ENCODE assay signal across 17 cellular contexts in the genomic region with DNA sequence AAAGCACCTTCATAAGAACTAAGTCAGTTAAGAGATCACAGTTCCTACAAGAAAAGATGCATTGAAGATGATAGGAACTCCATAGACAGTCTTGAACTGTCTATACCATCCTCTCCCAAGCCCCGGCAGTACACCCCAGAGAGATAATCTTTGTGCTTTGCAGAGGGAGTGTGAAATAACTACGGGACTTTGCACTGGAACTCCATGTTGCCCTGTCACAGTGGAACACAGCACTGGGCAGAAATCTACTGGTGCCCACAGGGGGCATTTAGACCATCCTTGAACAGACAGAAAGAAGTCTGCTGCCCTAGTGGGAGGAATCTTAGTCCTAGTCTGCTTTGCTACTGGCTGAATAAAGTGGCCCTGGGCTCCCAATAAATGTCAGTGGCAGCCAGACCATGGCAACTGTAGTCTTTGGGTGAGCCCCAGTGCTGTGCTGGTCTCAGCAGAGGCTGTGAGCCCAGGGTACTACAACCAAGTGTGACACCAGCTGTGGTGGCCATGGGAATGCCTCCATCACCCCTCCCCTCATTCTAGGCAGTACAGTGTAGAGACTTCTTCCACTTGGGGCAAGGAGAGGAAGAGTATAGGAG.
DNase-seq lines count a peak whose midpoint lies in the region; ATAC-seq and TF ChIP-seq lines count a peak whose summit lies in the region.
"Had no signal": no experiment of that assay in that cellular context is flagged by ENCODE, and none has a peak within 500 bp of the region (broad histone marks: within the 10 kb centered on the region; RNA-seq: fewer than 3 reads in every experiment).

No MANE protein-coding gene starts in this region.

- peaks cover 0 to 7% of the 10 kb centered on the region in 2 donors for H3K4me1 ChIP-seq in right atrium auricular region
- H3K4me1 ChIP-seq in endodermal cell (ENCODE audit: control insufficient read depth, insufficient read depth, low read length) = no peaks in the 10 kb centered on the region
- H3K4me1 ChIP-seq: BE2C had no signal

- peak overlapping the region; percentile 61 for H3K27ac Mint-ChIP-seq in endodermal cell
- H3K27ac Mint-ChIP-seq in stimulated activated effector memory CD8-positive, alpha-beta T cell treated with anti-CD3 and anti-CD28 coated beads, Interleukin-12 subunit alpha, Interleukin-12 subunit beta, amount 100 ng/mL, for 72 hours = no peak overlapping the region
- H3K27ac Mint-ChIP-seq: activated naive CD4-positive, alpha-beta T cell treated with anti-CD3 and anti-CD28 coated beads, Interleukin-2, amount 50 U/mL, for 24 hours; dendritic cell treated with granulocyte-macrophage colony-stimulating factor and Interleukin-4, amounts not matched to agents 40 ng/mL and 50 ng/mL, for 4 days; HFFc6 had no signal

- peak; percentile 48 for ATAC-seq in left ventricle myocardium superior
- ATAC-seq in HG02759 (IDR thresholded peaks at IDR 0.05; ENCODE audit: unreplicated experiment) = peak; percentile 18
- ATAC-seq in stimulated activated effector memory CD8-positive, alpha-beta T cell treated with anti-CD3 and anti-CD28 coated beads, Interleukin-12 subunit alpha, Interleukin-12 subunit beta, amount 100 ng/mL, for 72 hours = peak; percentile 44
- ATAC-seq in HG03196 (IDR thresholded peaks at IDR 0.05; ENCODE audit: unreplicated experiment) = no peak
- ATAC-seq in HG03139 (IDR thresholded peaks at IDR 0.05; ENCODE audit: unreplicated experiment) = no peak

- H3K27ac ChIP-seq in right atrium auricular region = no peak overlapping the region
- H3K27ac ChIP-seq in endodermal cell (ENCODE audit: low read depth, low read length) = no peak overlapping the region
- H3K27ac ChIP-seq: thoracic aorta had no signal

- H3K4me3 Mint-ChIP-seq in endodermal cell = no peak overlapping the region
- H3K4me3 Mint-ChIP-seq in stimulated activated effector memory CD8-positive, alpha-beta T cell treated with anti-CD3 and anti-CD28 coated beads, Interleukin-12 subunit alpha, Interleukin-12 subunit beta, amount 100 ng/mL, for 72 hours = no peak overlapping the region
- H3K4me3 Mint-ChIP-seq: activated naive CD4-positive, alpha-beta T cell treated with anti-CD3 and anti-CD28 coated beads, Interleukin-2, amount 50 U/mL, for 24 hours; dendritic cell treated with granulocyte-macrophage colony-stimulating factor and Interleukin-4, amounts not matched to agents 40 ng/mL and 50 ng/mL, for 4 days; HFFc6; naive thymus-derived CD4-positive, alpha-beta T cell had no signal

- WGBS in endodermal cell (ENCODE audit: insufficient coverage in 1 of 2, insufficient read length in 1 of 2), 2 experiments = 97 to 100% methylated on average over 1 to 2 of the region's 2 CpGs

- H3K27me3 ChIP-seq in right atrium auricular region (no peaks in the 10 kb centered on the region), endodermal cell (ENCODE audit: control insufficient read depth, insufficient read depth, low read length, poor library complexity, severe bottlenecking) (no peaks in the 10 kb centered on the region)
- H3K27me3 ChIP-seq: BE2C had no signal

- TF ChIP-seq CTCF in right atrium auricular region (IDR thresholded peaks at IDR 0.05) (no peak), endodermal cell (conservative IDR thresholded peaks at IDR 0.05) (no peak)

- peaks cover 12% of the 10 kb centered on the region for H3K36me3 ChIP-seq in right atrium auricular region
- peaks cover 22% of the 10 kb centered on the region for H3K36me3 ChIP-seq in endodermal cell (ENCODE audit: control insufficient read depth, insufficient read depth, low read length)
- H3K36me3 ChIP-seq: BE2C, thoracic aorta had no signal

- peaks cover 6% of the 10 kb centered on the region for H3K4me1 Mint-ChIP-seq in endodermal cell
- peaks cover 9% of the 10 kb centered on the region for H3K4me1 Mint-ChIP-seq in stimulated activated effector memory CD8-positive, alpha-beta T cell treated with anti-CD3 and anti-CD28 coated beads, Interleukin-12 subunit alpha, Interleukin-12 subunit beta, amount 100 ng/mL, for 72 hours

- peaks cover 17% of the 10 kb centered on the region for H3K9me3 Mint-ChIP-seq in endodermal cell
- no peaks in the 10 kb centered on the region for H3K9me3 Mint-ChIP-seq in stimulated activated effector memory CD8-positive, alpha-beta T cell treated with anti-CD3 and anti-CD28 coated beads, Interleukin-12 subunit alpha, Interleukin-12 subunit beta, amount 100 ng/mL, for 72 hours
- H3K9me3 Mint-ChIP-seq: activated naive CD4-positive, alpha-beta T cell treated with anti-CD3 and anti-CD28 coated beads, Interleukin-2, amount 50 U/mL, for 24 hours; dendritic cell treated with granulocyte-macrophage colony-stimulating factor and Interleukin-4, amounts not matched to agents 40 ng/mL and 50 ng/mL, for 4 days; HFFc6 had no signal

- H3K9me3 ChIP-seq in right atrium auricular region (no peaks in the 10 kb centered on the region), endodermal cell (ENCODE audit: control insufficient read depth, low read length) (peaks cover 21% of the 10 kb centered on the region)
- H3K9me3 ChIP-seq: BE2C, thoracic aorta had no signal

- no peak overlapping the region for H3K9ac ChIP-seq in endodermal cell (ENCODE audit: extremely low read depth, low read length, poor library complexity, severe bottlenecking)

- H3K36me3 Mint-ChIP-seq in endodermal cell (ENCODE audit: low read depth) = peaks cover 39% of the 10 kb centered on the region
- H3K36me3 Mint-ChIP-seq in stimulated activated effector memory CD8-positive, alpha-beta T cell treated with anti-CD3 and anti-CD28 coated beads, Interleukin-12 subunit alpha, Interleukin-12 subunit beta, amount 100 ng/mL, for 72 hours = peaks cover 17% of the 10 kb centered on the region

- intact Hi-C loops in left ventricle myocardium superior (cut with micrococcal nuclease) = loop anchor here (10.0 kb wide), 1 partner anchor 323 kb away; no protein-coding TSS in a partner anchor

- DNase-seq in left ventricle myocardium superior = no peak
- DNase-seq in right atrium auricular region (ENCODE audit: low spot score) = no peak
- peak; percentile 45 for DNase-seq in endodermal cell
- DNase-seq in stimulated activated effector memory CD8-positive, alpha-beta T cell treated with anti-CD3 and anti-CD28 coated beads, Interleukin-12 subunit alpha, Interleukin-12 subunit beta, amount 100 ng/mL, for 72 hours (ENCODE audit: low spot score in 2 of 2) = no peak
- DNase-seq in cerebellar cortex (ENCODE audit: low spot score) = no peak
- DNase-seq: aorta, GF-D8, retina had no signal

- no peaks in the 10 kb centered on the region for H3K27me3 Mint-ChIP-seq in endodermal cell (ENCODE audit: insufficient read depth)
- H3K27me3 Mint-ChIP-seq: activated naive CD4-positive, alpha-beta T cell treated with anti-CD3 and anti-CD28 coated beads, Interleukin-2, amount 50 U/mL, for 24 hours; dendritic cell treated with granulocyte-macrophage colony-stimulating factor and Interleukin-4, amounts not matched to agents 40 ng/mL and 50 ng/mL, for 4 days; naive thymus-derived CD4-positive, alpha-beta T cell had no signal

- no peak overlapping the region for H3K4me3 ChIP-seq in right atrium auricular region
- no peak overlapping the region for H3K4me3 ChIP-seq in endodermal cell (ENCODE audit: low read length)
- H3K4me3 ChIP-seq: thoracic aorta had no signal

Comparison
In these comparisons a context has a peak if more than half of its experiments do, and no peak if none do; other contexts are left out.
1. ATAC-seq: peak in left ventricle myocardium superior (single experiment), HG02759 (single experiment) and stimulated activated effector memory CD8-positive, alpha-beta T cell treated with anti-CD3 and anti-CD28 coated beads, Interleukin-12 subunit alpha, Interleukin-12 subunit beta, amount 100 ng/mL, for 72 hours (single experiment); none in HG03196 (single experiment) and HG03139 (single experiment).